8 cellular contexts compared by ENCODE assay signal in genomic region chr7:43764039-43764789, GRCh38. TPM values are rescaled to one million over a fixed set of nuclear protein-coding genes. Genes with fewer than 3 reads are reported as not detected.
DNase-seq lines count a peak whose midpoint lies in the region; ATAC-seq lines count a peak whose summit lies in the region.

No MANE protein-coding gene starts in this region.

- H3K27me3 Mint-ChIP-seq in activated naive CD8-positive, alpha-beta T cell treated with anti-CD3 and anti-CD28 coated beads, Interleukin-2, amount 50 U/mL, for 24 hours, result no peaks in the 10 kb centered on the region

- no peaks in the 10 kb centered on the region for H3K9me3 Mint-ChIP-seq in activated naive CD8-positive, alpha-beta T cell treated with anti-CD3 and anti-CD28 coated beads, Interleukin-2, amount 50 U/mL, for 24 hours

- H3K4me3 Mint-ChIP-seq in activated naive CD8-positive, alpha-beta T cell treated with anti-CD3 and anti-CD28 coated beads, Interleukin-2, amount 50 U/mL, for 24 hours, result peak overlapping the region; percentile 45

- peak overlapping the region in 1 of 2 donors; percentile 16 for H3K4me3 ChIP-seq in muscle layer of colon (ENCODE audit: low read depth in 1 of 2, low read length in 2 of 2)

- no peaks in the 10 kb centered on the region for H3K27me3 ChIP-seq in muscle layer of colon (ENCODE audit: control insufficient read depth in 1 of 2, insufficient read depth in 2 of 2, low read length in 2 of 2)

- H3K9ac ChIP-seq in muscle layer of colon (ENCODE audit: low read length), result peak overlapping the region; percentile 57

- no peaks in the 10 kb centered on the region for H3K9me3 ChIP-seq in muscle layer of colon (ENCODE audit: low read length)

- H3K4me1 ChIP-seq in muscle layer of colon (ENCODE audit: insufficient read depth, low read length), result peaks cover 36% of the 10 kb centered on the region

- H3K36me3 Mint-ChIP-seq in activated naive CD8-positive, alpha-beta T cell treated with anti-CD3 and anti-CD28 coated beads, Interleukin-2, amount 50 U/mL, for 24 hours (ENCODE audit: low read depth), result peaks cover 3% of the 10 kb centered on the region

- peak in 71 of 76 experiments; percentile 13 to 85 (median 58) for DNase-seq in HUDEP-2 (lab: John Stamatoyannopoulos, UW; ENCODE audit: unreplicated experiment in 76 of 76)
- peak; percentile 54 for DNase-seq in activated naive CD8-positive, alpha-beta T cell treated with anti-CD3 and anti-CD28 coated beads, Interleukin-2, amount 50 U/mL, for 24 hours
- peak; percentile 56 for DNase-seq in ureter (ENCODE audit: low spot score)
- no peak for DNase-seq in NCI-H748 (lab: John Stamatoyannopoulos, UW; ENCODE audit: unreplicated experiment)
- no peak for DNase-seq in cerebellum (ENCODE audit: low spot score)

- H3K27ac Mint-ChIP-seq in activated naive CD8-positive, alpha-beta T cell treated with anti-CD3 and anti-CD28 coated beads, Interleukin-2, amount 50 U/mL, for 24 hours, result peak overlapping the region; percentile 6

- peaks cover 45% of the 10 kb centered on the region for H3K4me1 Mint-ChIP-seq in activated naive CD8-positive, alpha-beta T cell treated with anti-CD3 and anti-CD28 coated beads, Interleukin-2, amount 50 U/mL, for 24 hours

- H3K27ac ChIP-seq in muscle layer of colon (ENCODE audit: low read depth, low read length), result no peak overlapping the region

- H3K36me3 ChIP-seq in muscle layer of colon (ENCODE audit: insufficient read depth, low read length), result no peaks in the 10 kb centered on the region

- ATAC-seq in GM18867 (IDR thresholded peaks at IDR 0.05; ENCODE audit: unreplicated experiment), result peak; percentile 67
- ATAC-seq in activated naive CD8-positive, alpha-beta T cell treated with anti-CD3 and anti-CD28 coated beads, Interleukin-2, amount 50 U/mL, for 24 hours, result no peak
- ATAC-seq in HG03159 (IDR thresholded peaks at IDR 0.05; ENCODE audit: unreplicated experiment), result no peak

RNA-seq across cellular contexts. Expression of gene BLVRA, which starts 5.7 kb away (rescaled TPM):
- total RNA-seq in ureter (35.9 TPM), cerebellum (8.9 TPM)

RNA-seq across cellular contexts. Expression of gene COA1, which starts 34.9 kb away (rescaled TPM):
- 76.2 TPM for total RNA-seq in ureter
- total RNA-seq in cerebellum, result 94.3 TPM

Comparison
In these comparisons a context has a peak if more than half of its experiments do, and no peak if none do; other contexts are left out.
1. DNase-seq: peak in HUDEP-2 (71 of 76), activated naive CD8-positive, alpha-beta T cell treated with anti-CD3 and anti-CD28 coated beads, Interleukin-2, amount 50 U/mL, for 24 hours (single experiment) and ureter (single experiment); none in NCI-H748 (single experiment) and cerebellum (single experiment).